18 cellular contexts compared by ENCODE assay signal in the genomic region with DNA sequence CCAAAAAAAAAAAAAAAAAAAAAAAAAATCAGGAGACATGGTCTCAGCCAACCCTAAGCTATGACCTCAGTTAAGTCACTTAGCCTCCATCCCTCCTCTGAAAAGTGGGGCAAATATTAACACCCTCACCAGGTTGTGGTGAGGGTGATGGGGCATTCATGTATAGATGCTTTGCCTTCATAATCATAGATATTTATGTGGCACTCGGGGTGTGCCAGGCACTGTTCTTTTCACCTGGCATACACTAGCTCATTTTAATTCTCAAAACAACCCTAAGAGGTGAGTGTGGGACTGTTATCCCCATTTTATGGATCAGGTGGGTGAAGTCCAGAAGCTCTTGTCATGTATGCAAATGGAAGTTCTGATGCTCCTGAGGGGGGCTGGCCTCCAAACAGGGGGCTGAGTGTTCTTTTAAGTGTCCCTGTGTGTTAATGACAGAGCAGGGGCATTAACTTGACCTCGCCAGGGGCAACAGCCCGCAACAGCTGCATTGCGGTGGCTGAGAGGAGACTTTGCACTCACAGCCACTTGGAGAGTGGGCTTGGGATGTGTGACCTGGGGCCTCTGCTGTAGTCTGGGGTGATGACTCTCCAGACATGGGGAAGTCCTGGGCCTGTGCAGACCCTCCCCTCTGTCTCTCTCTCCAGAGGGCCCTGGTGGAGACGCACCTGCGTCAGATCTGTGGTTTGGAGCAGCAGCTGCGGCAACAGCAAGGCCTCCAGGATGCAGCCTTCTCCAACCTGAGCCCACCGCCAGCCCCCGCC. TPM values are rescaled to one million over a fixed set of nuclear protein-coding genes. Genes with fewer than 3 reads are reported as not detected.
DNase-seq lines count a peak whose midpoint lies in the region; ATAC-seq, FAIRE-seq and TF ChIP-seq lines count a peak whose summit lies in the region.
"Had no signal": no experiment of that assay in that cellular context is flagged by ENCODE, and none has a peak within 500 bp of the region (broad histone marks: within the 10 kb centered on the region; RNA-seq: fewer than 3 reads in every experiment).

No MANE protein-coding gene starts in this region.

- H3K9me3 Mint-ChIP-seq in immature natural killer cell: no peaks in the 10 kb centered on the region
- H3K9me3 Mint-ChIP-seq: CD8-positive, alpha-beta T cell; mesothelial cell of epicardium; nephron progenitor cell had no signal

- peaks cover 2 to 30% (median 13%) of the 10 kb centered on the region in 4 donors for H3K4me1 ChIP-seq in transverse colon
- H3K4me1 ChIP-seq: uterus had no signal

- DNase-seq in left ventricle myocardium superior (peak; percentile 14), Right ventricle myocardium inferior (ENCODE audit: missing footprints) (no peak), HTR-8/SVneo (ENCODE audit: insufficient read length, low spot score) (no peak), immature natural killer cell (peak in 1 of 3 donors; percentile 48), Kasumi-1 (lab: John Stamatoyannopoulos, UW) (no peak), transverse colon (no peak)
- DNase-seq: DMS153, HCEC 1CT had no signal

- TF ChIP-seq EP300 in transverse colon (IDR thresholded peaks at IDR 0.05; ENCODE audit: low read depth): no peak

- H3K27me3 Mint-ChIP-seq in immature natural killer cell (ENCODE audit: low read depth in 3 of 3): peaks cover 14 to 41% (median 39%) of the 10 kb centered on the region in 3 donors

- peak; percentile 57 for FAIRE-seq in HTR-8/SVneo (lab: Jason Lieb, UNC)

- 40 to 61% methylated on average over 1 to 8 of the region's 9 CpGs for whole genome bisulfite sequencing in transverse colon (ENCODE audit: low coverage in 1 of 2), 2 donors

- peak overlapping the region; percentile 70 to 99 (median 93) for H3K27ac Mint-ChIP-seq in immature natural killer cell
- H3K27ac Mint-ChIP-seq: CD8-positive, alpha-beta T cell; mesothelial cell of epicardium had no signal

- ATAC-seq in left ventricle myocardium superior (no peak), Right ventricle myocardium inferior (no peak), HG03354 (IDR thresholded peaks at IDR 0.05; ENCODE audit: poor library complexity, severe bottlenecking, unreplicated experiment) (no peak)
- ATAC-seq: left cardiac atrium had no signal

- no peaks in the 10 kb centered on the region for H3K36me3 Mint-ChIP-seq in immature natural killer cell

- H3K4me3 Mint-ChIP-seq in immature natural killer cell: peak overlapping the region; percentile 89 to 99 (median 91)
- H3K4me3 Mint-ChIP-seq: CD8-positive, alpha-beta T cell had no signal

- H3K4me3 ChIP-seq in transverse colon: no peak overlapping the region
- H3K4me3 ChIP-seq: suprapubic skin, uterus had no signal

- TF ChIP-seq CTCF in transverse colon (IDR thresholded peaks at IDR 0.05): no peak

- peaks cover 73 to 74% of the 10 kb centered on the region in 2 donors for H3K4me1 Mint-ChIP-seq in immature natural killer cell

- H3K27me3 ChIP-seq in transverse colon: peaks cover 16% of the 10 kb centered on the region
- H3K27me3 ChIP-seq: suprapubic skin, uterus had no signal

- in situ Hi-C loops in transverse colon (cut with MboI; ENCODE audit: low pct_ligation_motif_present in 1 of 4, low pct_unique_long_range_greater_than_20kb in 1 of 4, low sequenced_read_pairs in 3 of 4): loop anchor here in 1 of 4 donors (10.0 kb wide), 1 partner anchor 97 kb away; no protein-coding TSS in a partner anchor

- no peaks in the 10 kb centered on the region for H3K36me3 ChIP-seq in transverse colon
- H3K36me3 ChIP-seq: uterus had no signal

- no peak overlapping the region for H3K27ac ChIP-seq in transverse colon
- H3K27ac ChIP-seq: suprapubic skin, uterus had no signal

- no peaks in the 10 kb centered on the region for H3K9me3 ChIP-seq in transverse colon
- H3K9me3 ChIP-seq: suprapubic skin, uterus had no signal

- no peak for TF ChIP-seq POLR2A in transverse colon (IDR thresholded peaks at IDR 0.05)

- intact Hi-C loops in left ventricle myocardium superior (cut with micrococcal nuclease) (no loop called here), Right ventricle myocardium inferior (cut with DNase I) (loop anchor here (10.0 kb wide), 1 partner anchor 197 kb away; the partner anchor contains the start of gene SP2), transverse colon (cut with DNase I; ENCODE audit: low total_unique reads) (no loop called here)

RNA-seq across cellular contexts. Expression of gene TBKBP1, which starts 4.2 kb away (rescaled TPM):
- total RNA-seq in left ventricle myocardium superior: 15.9 TPM
- 14.2 TPM for total RNA-seq in Right ventricle myocardium inferior
- polyA plus RNA-seq in immature natural killer cell: 1 to 10 TPM; 1.3 to 2.3 (median 2.2) TPM
- 1 to 10 TPM; 1.8 to 6.4 (median 4.4) TPM for total RNA-seq in transverse colon

RNA-seq across cellular contexts. Expression of gene TBX21, which starts 34.9 kb away (rescaled TPM):
- total RNA-seq in left ventricle myocardium superior (0.40 TPM), Right ventricle myocardium inferior (0.27 TPM), transverse colon (10 to 100 TPM in 1 of 4 donors, 1 to 10 TPM in 1, under 1 TPM in 1, not detected in 1; 0.27 to 18.3 (median 4.9) TPM)
- polyA plus RNA-seq in immature natural killer cell: 100 to 1,000 TPM; 199 to 385 (median 225) TPM
- total RNA-seq: dermis microvascular lymphatic vessel endothelial cell, endothelial cell of umbilical vein, mesothelial cell of epicardium, RPMI7951 had no signal
- polyA plus RNA-seq: endothelial cell of umbilical vein had no signal

RNA-seq across cellular contexts. Expression of gene KPNB1, which starts 48.4 kb away (rescaled TPM):
- total RNA-seq in left ventricle myocardium superior (169 TPM), Right ventricle myocardium inferior (166 TPM), transverse colon (100 to 1,000 TPM in 3 of 4 donors, 10 to 100 TPM in 1; 39.2 to 176 (median 133) TPM)
- 10 to 100 TPM; 15.8 to 27.9 (median 17.3) TPM for polyA plus RNA-seq in immature natural killer cell
